In the genomic region with DNA sequence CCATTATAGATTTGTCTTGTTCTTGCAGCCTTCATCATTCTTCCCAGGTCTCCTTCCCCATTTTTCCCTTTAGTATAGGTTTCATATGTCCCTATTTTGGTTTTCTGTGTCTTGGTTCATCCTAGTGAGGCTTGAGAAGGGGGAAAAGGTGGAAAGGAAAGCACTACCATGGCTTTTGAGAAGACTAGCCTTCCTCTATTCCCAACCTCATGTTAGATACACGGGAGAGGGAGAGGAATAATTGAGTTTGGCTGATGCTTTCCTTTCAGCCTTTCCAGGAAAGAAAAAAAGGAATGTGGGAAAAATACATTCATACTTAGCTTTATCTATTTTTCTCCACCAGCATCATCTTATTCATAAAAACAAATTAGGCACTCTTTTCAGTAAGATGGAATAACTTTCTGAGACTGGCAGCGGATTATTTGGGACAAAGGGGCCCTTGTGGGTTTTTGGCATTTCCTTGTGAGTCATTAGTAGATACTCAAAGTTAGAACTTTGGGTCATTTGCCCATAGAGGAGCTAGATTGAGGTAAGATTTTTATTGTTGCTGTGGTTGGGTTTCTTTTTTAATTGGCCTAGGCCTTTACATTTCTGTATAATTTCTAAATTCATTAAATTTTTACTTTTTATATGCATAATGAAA, we compare ENCODE assay signal across 11 cellular contexts. TPM values are rescaled to one million over a fixed set of nuclear protein-coding genes. Genes with fewer than 3 reads are reported as not detected.
DNase-seq lines count a peak whose midpoint lies in the region; ATAC-seq and TF ChIP-seq lines count a peak whose summit lies in the region.
"Had no signal": no experiment of that assay in that cellular context is flagged by ENCODE, and none has a peak within 500 bp of the region (broad histone marks: within the 10 kb centered on the region; RNA-seq: fewer than 3 reads in every experiment).

No MANE protein-coding gene starts in this region.

- POLR2A ChIA-PET in activated CD4-positive, alpha-beta memory T cell treated with anti-CD3 and anti-CD28 coated beads for 36 hours (lab: Charles Lee) = no interaction called here

- H3K36me3 Mint-ChIP-seq in stimulated activated naive CD8-positive, alpha-beta T cell treated with anti-CD3 and anti-CD28 coated beads, Interleukin-15, Interleukin-2, amounts not matched to agents 100 ng/mL and 50 ng/mL, for 24 hours (ENCODE audit: low read depth) = peaks cover 74% of the 10 kb centered on the region
- H3K36me3 Mint-ChIP-seq in activated CD4-positive, alpha-beta memory T cell treated with anti-CD3 and anti-CD28 coated beads for 36 hours = peaks cover 35% of the 10 kb centered on the region

- no peaks in the 10 kb centered on the region for H3K9me3 Mint-ChIP-seq in stimulated activated naive CD8-positive, alpha-beta T cell treated with anti-CD3 and anti-CD28 coated beads, Interleukin-15, Interleukin-2, amounts not matched to agents 100 ng/mL and 50 ng/mL, for 24 hours
- H3K9me3 Mint-ChIP-seq in activated CD4-positive, alpha-beta memory T cell treated with anti-CD3 and anti-CD28 coated beads for 36 hours = no peaks in the 10 kb centered on the region
- H3K9me3 Mint-ChIP-seq: CD14-positive monocyte had no signal

- no peak for TF ChIP-seq CTCF in foreskin fibroblast (IDR thresholded peaks at IDR 0.05; ENCODE audit: low read depth, low read length)

- CTCF ChIA-PET in activated CD4-positive, alpha-beta memory T cell treated with anti-CD3 and anti-CD28 coated beads for 36 hours (lab: Charles Lee) = interaction anchor here (1.0 to 2.6 kb wide), 2 partner anchors 10 to 12 kb away, joined by 4 to 7 read pairs; no protein-coding TSS in a partner anchor

- no peak overlapping the region for H3K4me3 Mint-ChIP-seq in stimulated activated naive CD8-positive, alpha-beta T cell treated with anti-CD3 and anti-CD28 coated beads, Interleukin-15, Interleukin-2, amounts not matched to agents 100 ng/mL and 50 ng/mL, for 24 hours
- no peak overlapping the region for H3K4me3 Mint-ChIP-seq in activated CD4-positive, alpha-beta memory T cell treated with anti-CD3 and anti-CD28 coated beads for 36 hours
- H3K4me3 Mint-ChIP-seq: CD14-positive monocyte had no signal

- H3K27ac Mint-ChIP-seq in stimulated activated naive CD8-positive, alpha-beta T cell treated with anti-CD3 and anti-CD28 coated beads, Interleukin-15, Interleukin-2, amounts not matched to agents 100 ng/mL and 50 ng/mL, for 24 hours = peak overlapping the region; percentile 39
- H3K27ac Mint-ChIP-seq in activated CD4-positive, alpha-beta memory T cell treated with anti-CD3 and anti-CD28 coated beads for 36 hours = peak overlapping the region; percentile 52

- no peak overlapping the region for H3K4me3 ChIP-seq in foreskin fibroblast (ENCODE audit: low read depth in 1 of 2, low read length in 2 of 2)
- H3K4me3 ChIP-seq: Peyer's patch had no signal

- peaks cover 36% of the 10 kb centered on the region for H3K4me1 Mint-ChIP-seq in stimulated activated naive CD8-positive, alpha-beta T cell treated with anti-CD3 and anti-CD28 coated beads, Interleukin-15, Interleukin-2, amounts not matched to agents 100 ng/mL and 50 ng/mL, for 24 hours (ENCODE audit: low read depth)
- peaks cover 26% of the 10 kb centered on the region for H3K4me1 Mint-ChIP-seq in activated CD4-positive, alpha-beta memory T cell treated with anti-CD3 and anti-CD28 coated beads for 36 hours (ENCODE audit: low read depth)
- H3K4me1 Mint-ChIP-seq: CD14-positive monocyte had no signal

- DNase-seq in stimulated activated naive CD8-positive, alpha-beta T cell treated with anti-CD3 and anti-CD28 coated beads, Interleukin-15, Interleukin-2, amounts not matched to agents 100 U/mL and 50 U/mL, for 24 hours = no peak
- no peak for DNase-seq in activated CD4-positive, alpha-beta memory T cell treated with anti-CD3 and anti-CD28 coated beads for 36 hours
- DNase-seq in foreskin fibroblast (peak; percentile 67 to 85), DMS153 treated with DMSO at 0.1 percent for 48 hours (lab: John Stamatoyannopoulos, UW; ENCODE audit: unreplicated experiment) (no peak)
- DNase-seq: erythroblast, Peyer's patch had no signal

- intact Hi-C loops in activated CD4-positive, alpha-beta memory T cell treated with anti-CD3 and anti-CD28 coated beads for 36 hours (cut with micrococcal nuclease) = no loop called here

- H3K27me3 Mint-ChIP-seq in stimulated activated naive CD8-positive, alpha-beta T cell treated with anti-CD3 and anti-CD28 coated beads, Interleukin-15, Interleukin-2, amounts not matched to agents 100 ng/mL and 50 ng/mL, for 24 hours = no peaks in the 10 kb centered on the region
- no peaks in the 10 kb centered on the region for H3K27me3 Mint-ChIP-seq in activated CD4-positive, alpha-beta memory T cell treated with anti-CD3 and anti-CD28 coated beads for 36 hours

- no peak for ATAC-seq in stimulated activated naive CD8-positive, alpha-beta T cell treated with anti-CD3 and anti-CD28 coated beads, Interleukin-15, Interleukin-2, amounts not matched to agents 100 U/mL and 50 U/mL, for 24 hours
- ATAC-seq in GM18873 (IDR thresholded peaks at IDR 0.05; ENCODE audit: low FRiP score, unreplicated experiment) (no peak), HG03135 (IDR thresholded peaks at IDR 0.05; ENCODE audit: unreplicated experiment) (no peak), GM18868 (IDR thresholded peaks at IDR 0.05; ENCODE audit: unreplicated experiment) (no peak)

RNA-seq across cellular contexts. Expression of a gene that starts 23.8 kb away (rescaled TPM):
- 100 to 1,000 TPM; 261 to 264 TPM for total RNA-seq in activated CD4-positive, alpha-beta memory T cell treated with anti-CD3 and anti-CD28 coated beads for 36 hours

RNA-seq across cellular contexts. Expression of a gene that starts 30.1 kb away (rescaled TPM):
- total RNA-seq in activated CD4-positive, alpha-beta memory T cell treated with anti-CD3 and anti-CD28 coated beads for 36 hours = 10 to 100 TPM; 84.7 to 87.6 TPM

Comparison
In these comparisons a context has a peak if more than half of its experiments do, and no peak if none do; other contexts are left out.
1. DNase-seq: peak in foreskin fibroblast (2 of 2); none in stimulated activated naive CD8-positive, alpha-beta T cell treated with anti-CD3 and anti-CD28 coated beads, Interleukin-15, Interleukin-2, amounts not matched to agents 100 U/mL and 50 U/mL, for 24 hours (single experiment), activated CD4-positive, alpha-beta memory T cell treated with anti-CD3 and anti-CD28 coated beads for 36 hours (single experiment) and DMS153 treated with DMSO at 0.1 percent for 48 hours (single experiment).